ENCODE assay signal across 1 cellular context in the genomic region with DNA sequence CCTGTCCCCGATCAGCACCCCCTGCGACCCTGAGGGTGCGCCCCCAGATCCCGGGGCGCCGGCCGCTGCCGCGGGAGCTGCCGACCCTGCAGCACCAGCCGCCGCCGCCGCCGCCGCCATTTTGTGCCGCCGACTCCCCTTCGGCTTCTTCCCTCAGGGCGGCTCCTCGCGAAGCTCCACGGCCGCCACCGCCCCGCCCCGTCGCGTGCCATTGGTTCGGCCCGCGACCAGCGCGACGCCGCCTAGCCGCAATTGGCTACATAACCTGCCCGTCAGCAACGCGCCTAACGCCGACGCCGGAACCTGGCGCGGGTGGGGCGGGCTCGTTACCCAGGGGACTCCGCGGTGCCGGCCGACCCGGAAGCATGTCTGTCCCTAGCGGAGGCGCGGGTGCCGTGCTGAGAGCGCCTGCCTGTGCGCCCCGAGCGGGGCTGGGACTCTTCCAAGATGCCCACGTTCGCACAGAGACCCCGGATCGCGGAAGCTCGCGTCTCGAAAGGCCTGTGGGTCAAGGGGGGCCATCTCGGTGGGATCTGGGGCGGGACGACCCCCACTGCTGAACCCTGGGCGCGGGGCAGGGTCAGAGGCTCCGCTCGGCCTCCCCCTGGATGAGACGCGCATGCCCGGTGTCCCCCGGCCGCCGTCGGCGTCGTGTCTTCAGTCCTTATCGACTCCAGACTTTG.
TF ChIP-seq lines count a peak whose summit lies in the region.

Gene CCNL2 (minus strand): TSS at position 149 of the 683 bp plus-strand sequence. CDS start 29 bp downstream, at position 120.

TF ChIP-seq in K562, 482 proteins besides CTCF, POLR2A, EP300 and RAD21 (continued from another document and continues in another):
- TF ChIP-seq, protein P1, sequence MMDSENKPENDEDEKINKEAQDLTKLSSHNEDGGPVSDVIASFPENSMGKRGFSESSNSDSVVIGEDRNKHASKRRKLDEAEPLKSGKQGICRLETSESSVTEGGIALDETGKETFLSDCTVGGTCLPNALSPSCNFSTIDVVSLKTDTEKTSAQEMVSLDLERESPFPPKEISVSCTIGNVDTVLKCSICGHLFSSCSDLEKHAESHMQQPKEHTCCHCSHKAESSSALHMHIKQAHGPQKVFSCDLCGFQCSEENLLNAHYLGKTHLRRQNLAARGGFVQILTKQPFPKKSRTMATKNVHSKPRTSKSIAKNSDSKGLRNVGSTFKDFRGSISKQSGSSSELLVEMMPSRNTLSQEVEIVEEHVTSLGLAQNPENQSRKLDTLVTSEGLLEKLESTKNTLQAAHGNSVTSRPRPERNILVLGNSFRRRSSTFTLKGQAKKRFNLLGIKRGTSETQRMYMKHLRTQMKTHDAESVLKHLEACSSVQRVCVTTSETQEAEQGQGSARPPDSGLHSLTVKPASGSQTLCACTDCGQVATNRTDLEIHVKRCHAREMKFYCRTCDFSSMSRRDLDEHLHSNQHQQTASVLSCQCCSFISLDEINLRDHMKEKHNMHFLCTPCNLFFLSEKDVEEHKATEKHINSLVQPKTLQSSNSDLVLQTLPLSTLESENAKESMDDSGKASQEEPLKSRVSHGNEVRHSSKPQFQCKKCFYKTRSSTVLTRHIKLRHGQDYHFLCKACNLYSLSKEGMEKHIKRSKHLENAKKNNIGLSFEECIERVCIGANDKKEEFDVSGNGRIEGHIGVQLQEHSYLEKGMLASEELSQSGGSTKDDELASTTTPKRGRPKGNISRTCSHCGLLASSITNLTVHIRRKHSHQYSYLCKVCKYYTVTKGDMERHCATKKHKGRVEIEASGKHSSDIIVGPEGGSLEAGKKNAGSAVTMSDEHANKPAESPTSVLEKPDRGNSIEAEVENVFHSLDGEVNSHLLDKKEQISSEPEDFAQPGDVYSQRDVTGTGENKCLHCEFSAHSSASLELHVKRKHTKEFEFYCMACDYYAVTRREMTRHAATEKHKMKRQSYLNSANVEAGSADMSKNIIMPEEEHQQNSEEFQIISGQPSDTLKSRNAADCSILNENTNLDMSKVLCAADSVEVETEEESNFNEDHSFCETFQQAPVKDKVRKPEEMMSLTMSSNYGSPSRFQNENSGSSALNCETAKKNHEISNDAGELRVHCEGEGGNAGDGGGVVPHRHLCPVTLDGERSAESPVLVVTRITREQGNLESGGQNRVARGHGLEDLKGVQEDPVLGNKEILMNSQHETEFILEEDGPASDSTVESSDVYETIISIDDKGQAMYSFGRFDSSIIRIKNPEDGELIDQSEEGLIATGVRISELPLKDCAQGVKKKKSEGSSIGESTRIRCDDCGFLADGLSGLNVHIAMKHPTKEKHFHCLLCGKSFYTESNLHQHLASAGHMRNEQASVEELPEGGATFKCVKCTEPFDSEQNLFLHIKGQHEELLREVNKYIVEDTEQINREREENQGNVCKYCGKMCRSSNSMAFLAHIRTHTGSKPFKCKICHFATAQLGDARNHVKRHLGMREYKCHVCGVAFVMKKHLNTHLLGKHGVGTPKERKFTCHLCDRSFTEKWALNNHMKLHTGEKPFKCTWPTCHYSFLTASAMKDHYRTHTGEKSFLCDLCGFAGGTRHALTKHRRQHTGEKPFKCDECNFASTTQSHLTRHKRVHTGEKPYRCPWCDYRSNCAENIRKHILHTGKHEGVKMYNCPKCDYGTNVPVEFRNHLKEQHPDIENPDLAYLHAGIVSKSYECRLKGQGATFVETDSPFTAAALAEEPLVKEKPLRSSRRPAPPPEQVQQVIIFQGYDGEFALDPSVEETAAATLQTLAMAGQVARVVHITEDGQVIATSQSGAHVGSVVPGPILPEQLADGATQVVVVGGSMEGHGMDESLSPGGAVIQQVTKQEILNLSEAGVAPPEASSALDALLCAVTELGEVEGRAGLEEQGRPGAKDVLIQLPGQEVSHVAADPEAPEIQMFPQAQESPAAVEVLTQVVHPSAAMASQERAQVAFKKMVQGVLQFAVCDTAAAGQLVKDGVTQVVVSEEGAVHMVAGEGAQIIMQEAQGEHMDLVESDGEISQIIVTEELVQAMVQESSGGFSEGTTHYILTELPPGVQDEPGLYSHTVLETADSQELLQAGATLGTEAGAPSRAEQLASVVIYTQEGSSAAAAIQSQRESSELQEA (IDR thresholded peaks at IDR 0.05; ENCODE audit: low read depth): no peak
- TF ChIP-seq HIVEP1 (CRISPR knock-in tag; IDR thresholded peaks at IDR 0.05) (no peak), RBM25 (IDR thresholded peaks at IDR 0.05; ENCODE audit: low read depth, low read length, severe bottlenecking) (peak; percentile 100), ZNF584 (CRISPR knock-in tag; IDR thresholded peaks at IDR 0.05; ENCODE audit: low read depth) (no peak), BRCA1 (IDR thresholded peaks at IDR 0.05) (no peak), BRCA1 (CRISPR knock-in tag; IDR thresholded peaks at IDR 0.05) (no peak), THAP7 (CRISPR knock-in tag; IDR thresholded peaks at IDR 0.05) (no peak), NFIX (CRISPR knock-in tag; IDR thresholded peaks at IDR 0.05; ENCODE audit: low read depth) (no peak), USF2 (CRISPR knock-in tag; IDR thresholded peaks at IDR 0.05) (no peak), ELF1 (tag; IDR thresholded peaks at IDR 0.05) (peak; percentile 99), JUNB (CRISPR knock-in tag; conservative IDR thresholded peaks at IDR 0.05) (no peak), BCOR (IDR thresholded peaks at IDR 0.05) (no peak), BCL6 (CRISPR knock-in tag; IDR thresholded peaks at IDR 0.05) (no peak), PCBP2 (IDR thresholded peaks at IDR 0.05; ENCODE audit: low read depth, low read length, poor library complexity, severe bottlenecking) (no peak), SMARCA5 (IDR thresholded peaks at IDR 0.05) (no peak), JUN (IDR thresholded peaks at IDR 0.05; ENCODE audit: borderline replicate concordance, low read depth, low read length) (peak; percentile 70; the same call in 1 of the 2 replicates), JUN (CRISPR knock-in tag; IDR thresholded peaks at IDR 0.05; ENCODE audit: borderline replicate concordance) (no peak), LCOR (CRISPR knock-in tag; IDR thresholded peaks at IDR 0.05) (peak; percentile 82; the same call in 1 of the 2 replicates), GTF2E2 (tag; IDR thresholded peaks at IDR 0.05) (peak; percentile 60; the same call in 1 of the 2 replicates), KHSRP (IDR thresholded peaks at IDR 0.05) (no peak), GABPB2 (CRISPR knock-in tag; conservative IDR thresholded peaks at IDR 0.05) (no peak), ZKSCAN8 (CRISPR knock-in tag; IDR thresholded peaks at IDR 0.05) (no peak), EHMT2 (IDR thresholded peaks at IDR 0.05) (no peak), TCF7L2 (IDR thresholded peaks at IDR 0.05; ENCODE audit: low read depth, low read length) (no peak), SAP30 (IDR thresholded peaks at IDR 0.05; ENCODE audit: borderline replicate concordance, insufficient read depth, low read depth, low read length, poor library complexity, severe bottlenecking) (peak; percentile 91), ZNF274 (IDR thresholded peaks at IDR 0.05; ENCODE audit: borderline replicate concordance, low read depth, low read length) (no peak; the same call in 1 of the 2 replicates), TCFL5 (CRISPR knock-in tag; conservative IDR thresholded peaks at IDR 0.05) (no peak), SREBF1 (IDR thresholded peaks at IDR 0.05; ENCODE audit: borderline replicate concordance, low read depth, low read length) (no peak), FOXK1 (CRISPR knock-in tag; IDR thresholded peaks at IDR 0.05; ENCODE audit: borderline replicate concordance) (no peak; the same call in 1 of the 2 replicates), FOXO4 (CRISPR knock-in tag; IDR thresholded peaks at IDR 0.05) (no peak), MYNN (IDR thresholded peaks at IDR 0.05) (0 out of 2 replicates have a peak, but pooled peaks have one; percentile 11), MYNN (CRISPR knock-in tag; IDR thresholded peaks at IDR 0.05) (no peak), ZNF444 (CRISPR knock-in tag; IDR thresholded peaks at IDR 0.05) (no peak), SP1 (CRISPR knock-in tag; IDR thresholded peaks at IDR 0.05) (peak; percentile 99), ZNF347 (CRISPR knock-in tag; IDR thresholded peaks at IDR 0.05; ENCODE audit: low read depth) (no peak), CBX1 (IDR thresholded peaks at IDR 0.05; ENCODE audit: low read depth) (peak; percentile 86; the same call in 1 of the 2 replicates), ATF7 (IDR thresholded peaks at IDR 0.05) (peak; percentile 90), ETV5 (CRISPR knock-in tag; IDR thresholded peaks at IDR 0.05; ENCODE audit: low read depth) (peak; percentile 95), ZNF655 (CRISPR knock-in tag; IDR thresholded peaks at IDR 0.05) (no peak), ZNF140 (CRISPR knock-in tag; IDR thresholded peaks at IDR 0.05) (no peak), KDM4B (IDR thresholded peaks at IDR 0.05; ENCODE audit: borderline replicate concordance in 2 of 2, low read depth in 1 of 2) (peak in 1 of 2 experiments; percentile 85; a peak in 2 of 4 replicates), ZNF3 (CRISPR knock-in tag; IDR thresholded peaks at IDR 0.05) (no peak), CBFA2T2 (conservative IDR thresholded peaks at IDR 0.05) (no peak), HINFP (tag; conservative IDR thresholded peaks at IDR 0.05; ENCODE audit: low read depth) (no peak), CCAR2 (IDR thresholded peaks at IDR 0.05; ENCODE audit: low read depth, low read length) (no peak), ZC3H11A (IDR thresholded peaks at IDR 0.05; ENCODE audit: low read depth, low read length) (no peak; the same call in 1 of the 2 replicates)
- TF ChIP-seq, protein P2, sequence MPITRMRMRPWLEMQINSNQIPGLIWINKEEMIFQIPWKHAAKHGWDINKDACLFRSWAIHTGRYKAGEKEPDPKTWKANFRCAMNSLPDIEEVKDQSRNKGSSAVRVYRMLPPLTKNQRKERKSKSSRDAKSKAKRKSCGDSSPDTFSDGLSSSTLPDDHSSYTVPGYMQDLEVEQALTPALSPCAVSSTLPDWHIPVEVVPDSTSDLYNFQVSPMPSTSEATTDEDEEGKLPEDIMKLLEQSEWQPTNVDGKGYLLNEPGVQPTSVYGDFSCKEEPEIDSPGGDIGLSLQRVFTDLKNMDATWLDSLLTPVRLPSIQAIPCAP (CRISPR knock-in tag; IDR thresholded peaks at IDR 0.05; ENCODE audit: borderline replicate concordance): no peak
- TF ChIP-seq, protein P3, sequence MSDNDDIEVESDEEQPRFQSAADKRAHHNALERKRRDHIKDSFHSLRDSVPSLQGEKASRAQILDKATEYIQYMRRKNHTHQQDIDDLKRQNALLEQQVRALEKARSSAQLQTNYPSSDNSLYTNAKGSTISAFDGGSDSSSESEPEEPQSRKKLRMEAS (CRISPR knock-in tag; IDR thresholded peaks at IDR 0.05): peak; percentile 81
- TF ChIP-seq, protein P4, sequence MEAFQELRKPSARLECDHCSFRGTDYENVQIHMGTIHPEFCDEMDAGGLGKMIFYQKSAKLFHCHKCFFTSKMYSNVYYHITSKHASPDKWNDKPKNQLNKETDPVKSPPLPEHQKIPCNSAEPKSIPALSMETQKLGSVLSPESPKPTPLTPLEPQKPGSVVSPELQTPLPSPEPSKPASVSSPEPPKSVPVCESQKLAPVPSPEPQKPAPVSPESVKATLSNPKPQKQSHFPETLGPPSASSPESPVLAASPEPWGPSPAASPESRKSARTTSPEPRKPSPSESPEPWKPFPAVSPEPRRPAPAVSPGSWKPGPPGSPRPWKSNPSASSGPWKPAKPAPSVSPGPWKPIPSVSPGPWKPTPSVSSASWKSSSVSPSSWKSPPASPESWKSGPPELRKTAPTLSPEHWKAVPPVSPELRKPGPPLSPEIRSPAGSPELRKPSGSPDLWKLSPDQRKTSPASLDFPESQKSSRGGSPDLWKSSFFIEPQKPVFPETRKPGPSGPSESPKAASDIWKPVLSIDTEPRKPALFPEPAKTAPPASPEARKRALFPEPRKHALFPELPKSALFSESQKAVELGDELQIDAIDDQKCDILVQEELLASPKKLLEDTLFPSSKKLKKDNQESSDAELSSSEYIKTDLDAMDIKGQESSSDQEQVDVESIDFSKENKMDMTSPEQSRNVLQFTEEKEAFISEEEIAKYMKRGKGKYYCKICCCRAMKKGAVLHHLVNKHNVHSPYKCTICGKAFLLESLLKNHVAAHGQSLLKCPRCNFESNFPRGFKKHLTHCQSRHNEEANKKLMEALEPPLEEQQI (IDR thresholded peaks at IDR 0.05): no peak
